ENCODE assay signal across 8 cellular contexts in the genomic region with DNA sequence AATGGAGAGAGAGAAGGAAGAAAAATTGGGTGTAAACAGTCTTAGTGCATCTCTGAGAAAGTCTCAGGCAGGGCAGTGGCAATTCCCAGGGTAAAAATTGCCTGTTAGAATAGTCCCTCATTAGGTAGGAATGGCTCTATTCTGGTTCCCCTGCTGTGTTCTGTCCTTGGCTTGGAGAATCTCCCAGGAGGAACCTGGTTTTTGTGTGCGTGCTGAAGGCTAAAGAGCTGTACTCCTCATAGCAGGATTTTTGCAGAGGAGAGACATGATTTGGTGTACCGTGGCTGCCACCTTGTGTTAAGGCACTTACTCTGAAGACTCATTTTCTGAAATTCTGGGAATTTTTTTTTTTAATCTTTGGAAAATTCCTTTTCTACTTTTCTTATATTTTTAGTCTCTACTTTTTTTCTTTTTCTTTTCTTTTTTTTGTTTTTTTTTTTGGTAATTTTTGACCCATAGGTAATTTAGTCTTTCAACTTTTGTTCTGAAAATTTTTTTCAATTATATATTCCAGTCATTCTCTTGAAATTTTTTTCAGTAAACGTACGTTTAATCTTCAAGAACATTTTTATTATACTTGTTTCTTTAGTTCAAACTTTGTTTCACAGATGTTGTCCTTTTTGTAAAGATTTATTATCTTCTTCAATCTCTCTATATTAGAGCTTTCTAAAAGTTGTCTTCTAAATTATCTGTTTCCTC.
DNase-seq lines count a peak whose midpoint lies in the region; TF ChIP-seq lines count a peak whose summit lies in the region.

No MANE protein-coding gene starts in this region.

- H3K27ac ChIP-seq in SJSA1, result no peak overlapping the region
- no peak overlapping the region for H3K27ac ChIP-seq in coronary artery

- no peaks in the 10 kb centered on the region for H3K27me3 Mint-ChIP-seq in activated naive CD4-positive, alpha-beta T cell treated with anti-CD3 and anti-CD28 coated beads for 36 hours (ENCODE audit: low read depth)
- H3K27me3 Mint-ChIP-seq in endothelial cell (ENCODE audit: unreplicated experiment) (peaks cover 4% of the 10 kb centered on the region), mesothelial cell of epicardium (ENCODE audit: low read depth) (no peaks in the 10 kb centered on the region)

- peaks cover 20% of the 10 kb centered on the region for H3K9me3 Mint-ChIP-seq in activated naive CD4-positive, alpha-beta T cell treated with anti-CD3 and anti-CD28 coated beads for 36 hours
- H3K9me3 Mint-ChIP-seq in endothelial cell (ENCODE audit: unreplicated experiment) (no peaks in the 10 kb centered on the region), mesothelial cell of epicardium (peaks cover 19% of the 10 kb centered on the region)

- CTCF ChIA-PET in activated naive CD4-positive, alpha-beta T cell treated with anti-CD3 and anti-CD28 coated beads for 36 hours (lab: Charles Lee), result interaction anchor here (0.7 to 2.1 kb wide), 4 partner anchors 59 to 192 kb away, joined by 3 to 9 read pairs (median 4); no protein-coding TSS in a partner anchor

- H3K4me1 ChIP-seq in SJSA1 (replicated peaks), result no peaks in the 10 kb centered on the region

- H3K27me3 ChIP-seq in MG63 (no peaks in the 10 kb centered on the region), SJSA1 (replicated peaks) (no peaks in the 10 kb centered on the region)

- H3K9me3 ChIP-seq in MG63, result no peaks in the 10 kb centered on the region
- no peaks in the 10 kb centered on the region for H3K9me3 ChIP-seq in SJSA1 (replicated peaks)

- H3K36me3 Mint-ChIP-seq in activated naive CD4-positive, alpha-beta T cell treated with anti-CD3 and anti-CD28 coated beads for 36 hours (ENCODE audit: low read depth), result peaks cover 28% of the 10 kb centered on the region
- H3K36me3 Mint-ChIP-seq in endothelial cell (ENCODE audit: low read depth, unreplicated experiment), result peaks cover 23% of the 10 kb centered on the region
- H3K36me3 Mint-ChIP-seq in mesothelial cell of epicardium, result peaks cover 18% of the 10 kb centered on the region

- intact Hi-C loops in activated naive CD4-positive, alpha-beta T cell treated with anti-CD3 and anti-CD28 coated beads for 36 hours (cut with micrococcal nuclease), result loop anchor here (1.0 kb wide), 2 partner anchors 137 to 261 kb away; no protein-coding TSS in a partner anchor

- peak; percentile 39 for TF ChIP-seq CTCF in endothelial cell (IDR thresholded peaks at IDR 0.05; ENCODE audit: unreplicated experiment)
- peak; percentile 62 for TF ChIP-seq CTCF in mesothelial cell of epicardium (IDR thresholded peaks at IDR 0.05; ENCODE audit: unreplicated experiment)
- TF ChIP-seq CTCF in coronary artery (IDR thresholded peaks at IDR 0.05), result no peak

- no peak overlapping the region for H3K4me3 Mint-ChIP-seq in activated naive CD4-positive, alpha-beta T cell treated with anti-CD3 and anti-CD28 coated beads for 36 hours
- no peak overlapping the region for H3K4me3 Mint-ChIP-seq in endothelial cell (ENCODE audit: unreplicated experiment)
- no peak overlapping the region for H3K4me3 Mint-ChIP-seq in mesothelial cell of epicardium

- H3K4me3 ChIP-seq in MG63 (no peak overlapping the region), SJSA1 (no peak overlapping the region), coronary artery (no peak overlapping the region)

- no peak overlapping the region for H3K27ac Mint-ChIP-seq in activated naive CD4-positive, alpha-beta T cell treated with anti-CD3 and anti-CD28 coated beads for 36 hours
- H3K27ac Mint-ChIP-seq in endothelial cell (ENCODE audit: unreplicated experiment) (no peak overlapping the region), mesothelial cell of epicardium (no peak overlapping the region)

- H3K36me3 ChIP-seq in MG63, result no peaks in the 10 kb centered on the region
- no peaks in the 10 kb centered on the region for H3K36me3 ChIP-seq in SJSA1

- peak; percentile 63 for DNase-seq in activated naive CD4-positive, alpha-beta T cell treated with anti-CD3 and anti-CD28 coated beads for 36 hours
- no peak for DNase-seq in activated naive CD4-positive, alpha-beta T cell treated with anti-CD3 and anti-CD28 coated beads, Interleukin-2, amount 50 U/mL, for 16 hours
- DNase-seq in MG63, result peak; percentile 50
- peak; percentile 7 to 48 for DNase-seq in SJSA1 (ENCODE audit: low read depth in 1 of 2, low spot score in 2 of 2)
- peak; percentile 52 for DNase-seq in endothelial cell (ENCODE audit: low spot score)
- DNase-seq in mesothelial cell of epicardium (ENCODE audit: low spot score in 2 of 2, unreplicated experiment in 2 of 2), result peak; percentile 36 to 67
- no peak for DNase-seq in activated CD8-positive, alpha-beta memory T cell treated with anti-CD3 and anti-CD28 coated beads for 24 hours
- no peak for DNase-seq in coronary artery (ENCODE audit: low spot score)

- H3K4me1 Mint-ChIP-seq in activated naive CD4-positive, alpha-beta T cell treated with anti-CD3 and anti-CD28 coated beads for 36 hours (ENCODE audit: low read depth), result no peaks in the 10 kb centered on the region
- peaks cover 23% of the 10 kb centered on the region for H3K4me1 Mint-ChIP-seq in endothelial cell (ENCODE audit: unreplicated experiment)
- H3K4me1 Mint-ChIP-seq in mesothelial cell of epicardium, result no peaks in the 10 kb centered on the region

Comparison
In these comparisons a context has a peak if more than half of its experiments do, and no peak if none do; other contexts are left out.
1. DNase-seq: peak in activated naive CD4-positive, alpha-beta T cell treated with anti-CD3 and anti-CD28 coated beads for 36 hours (single experiment), MG63 (single experiment), SJSA1 (2 of 2), endothelial cell (single experiment) and mesothelial cell of epicardium (2 of 2); none in activated naive CD4-positive, alpha-beta T cell treated with anti-CD3 and anti-CD28 coated beads, Interleukin-2, amount 50 U/mL, for 16 hours (single experiment), activated CD8-positive, alpha-beta memory T cell treated with anti-CD3 and anti-CD28 coated beads for 24 hours (single experiment) and coronary artery (single experiment).